In genomic region chr22:22408269-22408668, GRCh38 we compare ENCODE assay signal across 20 cellular contexts.
"Had no signal": no experiment of that assay in that cellular context is flagged by ENCODE, and none has a peak within 500 bp of the region (broad histone marks: within the 10 kb centered on the region; RNA-seq: fewer than 3 reads in every experiment).

No MANE protein-coding gene starts in this region.

- H3K9me3 ChIP-seq: neutrophil, right lobe of liver, thyroid gland had no signal

- FAIRE-seq: frontal cortex, small intestine had no signal

- H3K9ac ChIP-seq: parathyroid adenoma had no signal

- H3K4me3 Mint-ChIP-seq: effector memory CD8-positive, alpha-beta T cell; immature natural killer cell; natural killer cell had no signal

- H3K36me3 Mint-ChIP-seq: immature natural killer cell, natural killer cell had no signal

- H3K36me3 ChIP-seq: lower lobe of right lung, neutrophil, right lobe of liver, stomach, thyroid gland had no signal

- H3K9me3 Mint-ChIP-seq: effector memory CD8-positive, alpha-beta T cell; immature natural killer cell; natural killer cell had no signal

- ATAC-seq: effector memory CD8-positive, alpha-beta T cell; left ventricle myocardium superior; natural killer cell had no signal

- H3K4me1 Mint-ChIP-seq: immature natural killer cell, natural killer cell had no signal

- H2AFZ ChIP-seq: parathyroid adenoma had no signal

- DNase-seq: effector memory CD8-positive, alpha-beta T cell; erythroblast; hypothalamus; immature natural killer cell; kidney glomerular epithelial cell; left ventricle myocardium superior; lower lobe of right lung; natural killer cell; right lobe of liver; small intestine; stimulated activated CD4-positive, alpha-beta T cell treated with anti-CD3 and anti-CD28 coated beads, Interleukin-15, amount 100 ng/mL, for 24 hours; stimulated activated CD4-positive, alpha-beta T cell treated with anti-CD3 and anti-CD28 coated beads, Interleukin-2, amount 100 ng/mL, for 48 hours; stimulated activated naive CD4-positive, alpha-beta T cell treated with Interleukin-2 at 50 U/mL for 16 hours; stomach; thyroid gland had no signal

- H3K27ac Mint-ChIP-seq: effector memory CD8-positive, alpha-beta T cell; immature natural killer cell; natural killer cell; progenitor cell of endocrine pancreas had no signal

- H3K4me3 ChIP-seq: coronary artery, lower lobe of right lung, right lobe of liver, stomach, thyroid gland had no signal

- H3K27me3 ChIP-seq: right lobe of liver, thyroid gland had no signal

- H3K4me1 ChIP-seq: lower lobe of right lung, parathyroid adenoma, right lobe of liver, stomach, thyroid gland had no signal

- H3K79me2 ChIP-seq: parathyroid adenoma had no signal

- H3K27ac ChIP-seq: coronary artery, lower lobe of right lung, neutrophil, parathyroid adenoma, right lobe of liver, stomach, thyroid gland had no signal
